In genomic region chr3:123976181-123976898, GRCh38 we compare ENCODE assay signal across 11 cellular contexts. TPM values are rescaled to one million over a fixed set of nuclear protein-coding genes. Genes with fewer than 3 reads are reported as not detected.
"Had no signal": no experiment of that assay in that cellular context is flagged by ENCODE, and none has a peak within 500 bp of the region (broad histone marks: within the 10 kb centered on the region; RNA-seq: fewer than 3 reads in every experiment).

No MANE protein-coding gene starts in this region.

RNA-seq across cellular contexts. Expression of gene ROPN1, which starts 15.6 kb away (rescaled TPM):
- total RNA-seq: activated CD4-positive, alpha-beta T cell treated with anti-CD3 and anti-CD28 coated beads, Interleukin-2, amount 10 ng/mL, durations not matched to agents 7 days and 5 days; activated naive CD4-positive, alpha-beta T cell treated with anti-CD3 and anti-CD28 coated beads, Interleukin-2, amount 50 U/mL, for 72 hours; activated T-cell treated with anti-CD3 and anti-CD28 coated beads, Interleukin-2, amount 50 U/mL, for 72 hours; chondrocyte; dermis blood vessel endothelial cell; gastrocnemius medialis; lung; right atrium auricular region; subcutaneous adipose tissue; vagina had no signal
- polyA plus RNA-seq: lung, small intestine had no signal
